ENCODE assay signal across 18 cellular contexts in the genomic region with DNA sequence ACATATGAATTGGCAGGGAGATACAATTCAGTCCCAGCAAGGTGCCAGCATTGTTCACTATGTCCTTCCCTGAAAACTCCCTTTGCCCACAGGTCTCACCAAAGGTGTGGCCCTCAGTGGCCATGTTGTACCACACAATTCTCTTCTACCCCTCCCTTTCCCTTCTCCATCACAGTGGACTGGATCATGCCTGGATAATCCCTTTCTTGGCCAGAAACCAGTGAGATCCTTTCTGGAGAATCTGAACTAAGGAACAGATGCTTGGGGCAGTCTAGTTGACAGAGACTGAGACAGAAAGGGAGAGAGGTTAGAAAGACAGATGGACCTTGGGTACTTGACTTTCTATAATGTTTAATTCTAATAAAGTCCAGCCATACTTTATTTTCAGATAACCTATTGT. TPM values are rescaled to one million over a fixed set of nuclear protein-coding genes. Genes with fewer than 3 reads are reported as not detected.
DNase-seq lines count a peak whose midpoint lies in the region; ATAC-seq and TF ChIP-seq lines count a peak whose summit lies in the region.
"Had no signal": no experiment of that assay in that cellular context is flagged by ENCODE, and none has a peak within 500 bp of the region (broad histone marks: within the 10 kb centered on the region; RNA-seq: fewer than 3 reads in every experiment).

No MANE protein-coding gene starts in this region.

- no peak for TF ChIP-seq EP300 in stomach (IDR thresholded peaks at IDR 0.05)

- DNase-seq in D341Med (ENCODE audit: low spot score) (peak; percentile 50), left colon (no peak), stomach (no peak), DMS114 treated with DMSO at 0.1 percent for 48 hours (lab: John Stamatoyannopoulos, UW; ENCODE audit: unreplicated experiment) (no peak), tibial artery (no peak)
- DNase-seq: DMS153, GOT3, HCEC 1CT, Kasumi-1, MG63, NCI-H1417, NCI-H1694 treated with DMSO at 0.1 percent for 48 hours, NCI-H774, Peyer's patch had no signal

- H3K4me3 ChIP-seq in HEK293 (ENCODE audit: low read depth, low read length) (no peak overlapping the region), stomach (no peak overlapping the region), tibial artery (no peak overlapping the region)
- H3K4me3 ChIP-seq: A549, MG63, Peyer's patch had no signal

- H3K27me3 ChIP-seq in stomach (no peaks in the 10 kb centered on the region), tibial artery (no peaks in the 10 kb centered on the region)
- H3K27me3 ChIP-seq: MG63, Peyer's patch had no signal

- no peaks in the 10 kb centered on the region; a peak in 1 of 3 replicates for H3K36me3 ChIP-seq in HEK293 (ENCODE audit: control insufficient read depth in 2 of 2, insufficient read depth in 1 of 2, low read length in 2 of 2)
- H3K36me3 ChIP-seq in stomach: no peaks in the 10 kb centered on the region
- no peaks in the 10 kb centered on the region for H3K36me3 ChIP-seq in tibial artery
- H3K36me3 ChIP-seq: Peyer's patch had no signal

- TF ChIP-seq POLR2A in stomach (IDR thresholded peaks at IDR 0.05): no peak

- H3K9me3 ChIP-seq in HEK293 (ENCODE audit: control insufficient read depth, insufficient read depth, low read depth, low read length): no peaks in the 10 kb centered on the region
- no peaks in the 10 kb centered on the region for H3K9me3 ChIP-seq in stomach
- H3K9me3 ChIP-seq in tibial artery: no peaks in the 10 kb centered on the region
- H3K9me3 ChIP-seq: A549, MG63, Peyer's patch had no signal

- CTCF ChIA-PET in HEK293 (lab: Yijun Ruan, JAX): no interaction called here

- POLR2A ChIA-PET in HEK293 (lab: Yijun Ruan, JAX): interaction anchor here (1.4 kb wide), 1 partner anchor 10 kb away, joined by 3 read pairs; a partner anchor contains a TSS

- no peak for TF ChIP-seq CTCF in HEK293 (tag by site-specific recombination; IDR thresholded peaks at IDR 0.05)
- TF ChIP-seq CTCF in stomach (IDR thresholded peaks at IDR 0.05): no peak
- TF ChIP-seq CTCF in tibial artery (IDR thresholded peaks at IDR 0.05): no peak

- H3K27ac ChIP-seq in HEK293 (ENCODE audit: extremely low read depth, low read depth, low read length) (no peak overlapping the region), stomach (peak overlapping the region in 4 of 5 donors; percentile 9 to 69 (median 31)), tibial artery (no peak overlapping the region)
- H3K27ac ChIP-seq: A549, Peyer's patch had no signal

- intact Hi-C loops in left colon (cut with DNase I, micrococcal nuclease) (no loop called here), stomach (cut with DNase I; ENCODE audit: low total_unique reads) (no loop called here), tibial artery (cut with DNase I; ENCODE audit: low total_unique reads) (no loop called here)

- ATAC-seq in left colon (peak; percentile 47), HG03442 (IDR thresholded peaks at IDR 0.05; ENCODE audit: unreplicated experiment) (no peak)
- ATAC-seq: SK-N-SH treated with all-trans-retinoic acid at 6 μM for 48 hours had no signal

- H3K4me1 ChIP-seq in HEK293 (ENCODE audit: control insufficient read depth, insufficient read depth, low read length): peaks cover 8% of the 10 kb centered on the region
- H3K4me1 ChIP-seq in stomach: peaks cover 0 to 32% (median 17%) of the 10 kb centered on the region in 4 donors
- peaks cover 0 to 5% (median 0%) of the 10 kb centered on the region in 4 donors for H3K4me1 ChIP-seq in tibial artery

TF ChIP-seq in HEK293, 187 proteins besides CTCF, POLR2A, EP300 and RAD21:
- TF ChIP-seq ZNF394 (tag by site-specific recombination; IDR thresholded peaks at IDR 0.05; ENCODE audit: borderline replicate concordance) (0 out of 2 replicates have a peak, but pooled peaks have one; percentile 50), ZBTB8A (tag by site-specific recombination; IDR thresholded peaks at IDR 0.05) (no peak)

RNA-seq across cellular contexts. Expression of a gene that starts 9.5 kb away (rescaled TPM):
- total RNA-seq in left colon (10 to 100 TPM; 19.1 to 21.3 TPM), stomach (100 to 1,000 TPM in 1 of 5 donors, 10 to 100 TPM in 3, 1 to 10 TPM in 1; 6.1 to 107 (median 12.9) TPM)
- polyA plus RNA-seq in stomach: 1 to 10 TPM; 5.5 to 7.6 (median 6.9) TPM

Comparison
In these comparisons a context has a peak if more than half of its experiments do, and no peak if none do; other contexts are left out.
1. H3K27ac ChIP-seq: peak in stomach (4 of 5); none in HEK293 (single experiment) and tibial artery (0 of 2).